In genomic region chr5:72320022-72320898, GRCh38 we compare ENCODE assay signal across 8 cellular contexts. TPM values are rescaled to one million over a fixed set of nuclear protein-coding genes. Genes with fewer than 3 reads are reported as not detected.
DNase-seq lines count a peak whose midpoint lies in the region; ATAC-seq and TF ChIP-seq lines count a peak whose summit lies in the region.

TSS of gene MRPS27 (minus strand) at chr5:72320240. CDS start at chr5:72320221, 19 bp downstream.
TSS of gene PTCD2 (plus strand) at chr5:72320373. CDS start at chr5:72320383, 10 bp downstream.

- no peaks in the 10 kb centered on the region for H3K9me3 ChIP-seq in upper lobe of right lung

- peaks cover 4% of the 10 kb centered on the region for H3K36me3 ChIP-seq in upper lobe of right lung

- TF ChIP-seq CTCF in GM13976 (IDR thresholded peaks at IDR 0.05; ENCODE audit: borderline replicate concordance, control extremely low read depth, extremely low read depth, insufficient read depth, missing control alignments) (peak; percentile 33), upper lobe of right lung (IDR thresholded peaks at IDR 0.05) (peak; percentile 28)

- peak within 1 kb of the TSS; percentile 79 for H3K27ac ChIP-seq in upper lobe of right lung

- in situ Hi-C loops in GM13976 (cut with MboI; ENCODE audit: low sequenced_read_pairs, unreplicated experiment) = loop anchor here (25.0 kb wide), 1 partner anchor 533 kb away; no protein-coding TSS in a partner anchor

- H3K4me1 ChIP-seq in upper lobe of right lung = peaks cover 15% of the 10 kb centered on the region

- H3K27me3 ChIP-seq in upper lobe of right lung = no peaks in the 10 kb centered on the region

- peak; percentile 97 for ATAC-seq in HG02870 (IDR thresholded peaks at IDR 0.05; ENCODE audit: unreplicated experiment)
- ATAC-seq in left cardiac atrium = peak; percentile 100
- ATAC-seq in upper lobe of right lung = peak; percentile 100

- peak within 1 kb of the TSS; percentile 79 for H3K4me3 ChIP-seq in upper lobe of right lung

- intact Hi-C loops in left cardiac atrium (cut with DNase I) (no loop called here), posterior vena cava (cut with DNase I) (no loop called here), upper lobe of right lung (cut with DNase I) (no loop called here)

- DNase-seq in GM13976 (ENCODE audit: low spot score) (peak; percentile 99), NCI-H146 (lab: John Stamatoyannopoulos, UW) (peak; percentile 99), T-helper 1 cell (peak; percentile 88 to 97 (median 93)), amniotic stem cell (lab: John Stamatoyannopoulos, UW) (peak; percentile 98), left cardiac atrium (peak; percentile 97), posterior vena cava (ENCODE audit: low spot score) (peak; percentile 98), upper lobe of right lung (peak; percentile 97)

RNA-seq across cellular contexts. Expression of gene MRPS27, which starts in this region (rescaled TPM):
- 10 to 100 TPM; 46.0 to 50.1 TPM for total RNA-seq in left cardiac atrium
- 10 to 100 TPM; 38.4 to 39.1 TPM for total RNA-seq in posterior vena cava
- total RNA-seq in upper lobe of right lung = 34.2 TPM

RNA-seq across cellular contexts. Expression of gene PTCD2, which starts in this region (rescaled TPM):
- total RNA-seq in left cardiac atrium (10 to 100 TPM in 1 of 2 donors, 1 to 10 TPM in 1; 8.5 to 12.4 TPM), posterior vena cava (1 to 10 TPM; 6.6 to 9.9 TPM), upper lobe of right lung (6.5 TPM)

Comparison
In these comparisons a context has a peak if more than half of its experiments do, and no peak if none do; other contexts are left out.
1. Peak in every context shown above with its lines: DNase-seq, ATAC-seq, H3K4me3 ChIP-seq and H3K27ac ChIP-seq.